ENCODE assay signal across 8 cellular contexts in the genomic region with DNA sequence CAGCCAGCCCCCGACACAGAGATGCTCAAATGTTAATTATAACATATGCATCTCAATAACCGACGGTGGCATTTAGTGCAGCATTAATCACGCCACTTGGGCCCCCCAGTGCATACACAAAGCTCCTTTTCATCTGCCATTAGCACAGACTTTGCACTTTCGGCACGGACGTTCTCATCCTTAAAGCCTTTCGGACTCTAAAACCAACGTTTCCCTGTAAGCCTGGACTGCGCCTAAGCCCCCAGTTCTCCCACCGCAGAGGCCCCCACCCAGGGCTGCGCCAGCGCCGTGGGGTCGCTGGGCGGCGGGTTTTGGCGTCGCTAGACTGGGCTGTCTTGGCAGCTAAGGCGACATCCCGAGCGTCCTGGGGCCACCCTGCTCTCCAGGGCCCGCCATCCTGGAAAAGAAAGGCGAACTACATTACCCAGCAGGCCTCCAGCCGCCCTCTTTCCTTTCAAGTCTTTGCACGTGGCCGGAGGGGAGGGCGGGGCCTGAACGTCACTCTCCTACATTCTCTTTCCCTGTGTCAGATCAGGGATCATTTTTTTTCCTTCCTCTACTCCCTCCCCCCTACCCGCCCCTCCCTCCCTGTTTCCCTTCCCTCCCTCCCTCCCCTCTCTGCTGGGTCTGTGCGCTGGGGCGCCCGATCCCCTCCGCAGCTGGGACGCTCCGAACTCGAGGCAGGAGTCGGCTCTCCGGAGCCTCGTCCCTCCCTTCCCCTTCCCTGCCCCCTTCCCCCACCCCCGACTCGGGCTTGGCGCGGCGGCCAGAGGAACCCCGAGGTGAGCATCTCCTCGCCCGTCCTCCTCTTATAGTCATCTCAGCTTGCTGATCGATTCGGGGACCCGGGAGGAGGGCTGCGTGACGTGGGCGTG. TPM values are rescaled to one million over a fixed set of nuclear protein-coding genes. Genes with fewer than 3 reads are reported as not detected.
DNase-seq lines count a peak whose midpoint lies in the region; ATAC-seq, FAIRE-seq and TF ChIP-seq lines count a peak whose summit lies in the region.

A gene (plus strand): TSS at position 501 of the 875 bp plus-strand sequence. CDS start 80,535 bp downstream, outside the sequence.

- H3K4me3 ChIP-seq in NT2/D1 (ENCODE audit: insufficient read length, low read depth), result peak within 1 kb of the TSS; percentile 71
- H3K4me3 ChIP-seq in epithelial cell of esophagus (ENCODE audit: low read length), result peak within 1 kb of the TSS; percentile 76

- peak; percentile 73 for ATAC-seq in GM21390 (IDR thresholded peaks at IDR 0.05; ENCODE audit: unreplicated experiment)

- peak; percentile 95 for DNase-seq in Calu3
- DNase-seq in HTR-8/SVneo (ENCODE audit: insufficient read length, low spot score), result peak; percentile 88
- DNase-seq in NT2/D1 (ENCODE audit: low read depth, low spot score), result peak; percentile 95
- DNase-seq in activated T-cell treated with anti-CD3 and anti-CD28 coated beads for 24 hours (ENCODE audit: low read depth), result peak; percentile 61
- DNase-seq in epithelial cell of esophagus (ENCODE audit: low read depth), result peak; percentile 99
- DNase-seq in midbrain (lab: John Stamatoyannopoulos, UW), result peak; percentile 95
- DNase-seq in stimulated activated CD8-positive, alpha-beta memory T cell treated with anti-CD3 and anti-CD28 coated beads, Interleukin-4, amount 100 ng/mL, for 24 hours (ENCODE audit: low read depth), result peak; percentile 57

- H3K9me3 ChIP-seq in NT2/D1 (ENCODE audit: insufficient read depth, low read length), result no peaks in the 10 kb centered on the region

- H3K27ac Mint-ChIP-seq in Calu3 (ENCODE audit: unreplicated experiment), result peak within 1 kb of the TSS; percentile 56

- no peak for FAIRE-seq in HTR-8/SVneo (lab: Jason Lieb, UNC)

- H3K27me3 Mint-ChIP-seq in Calu3 (ENCODE audit: unreplicated experiment), result peaks cover 4% of the 10 kb centered on the region

- BruUV-seq in Calu3 (replicated peaks; lab: Mats Ljungman, UMichigan), result no TSS peak

- no peaks in the 10 kb centered on the region for H3K27me3 ChIP-seq in NT2/D1 (ENCODE audit: insufficient read depth, insufficient read length)

- CTCF ChIA-PET in Calu3 (lab: Charles Lee), result interaction anchor here (1.5 kb wide), 1 partner anchor 53 kb away, joined by 6 read pairs; no protein-coding TSS in a partner anchor

- peaks cover 1% of the 10 kb centered on the region for H3K36me3 ChIP-seq in NT2/D1 (ENCODE audit: insufficient read depth, insufficient read length, low read length)

- no peaks in the 10 kb centered on the region for H3K9me3 Mint-ChIP-seq in Calu3 (ENCODE audit: low read depth, unreplicated experiment)

- H3K4me1 ChIP-seq in NT2/D1 (ENCODE audit: insufficient read depth, insufficient read length), result no peaks in the 10 kb centered on the region

- intact Hi-C loops in Calu3 (cut with micrococcal nuclease; ENCODE audit: unreplicated experiment), result no loop called here

- peaks cover 33% of the 10 kb centered on the region for H3K36me3 Mint-ChIP-seq in Calu3 (ENCODE audit: insufficient read depth, unreplicated experiment)

- TF ChIP-seq CTCF in Calu3 (IDR thresholded peaks at IDR 0.05; ENCODE audit: unreplicated experiment) (no peak), epithelial cell of esophagus (IDR thresholded peaks at IDR 0.05; ENCODE audit: insufficient read depth, low read depth, low read length, missing control alignments) (no peak)

- H3K4me1 Mint-ChIP-seq in Calu3 (ENCODE audit: low read depth, unreplicated experiment), result peaks cover 10% of the 10 kb centered on the region

- peak within 1 kb of the TSS; percentile 80 for H3K9ac ChIP-seq in NT2/D1 (ENCODE audit: insufficient read length, low read depth)

- peak within 1 kb of the TSS; percentile 97 for H3K4me3 Mint-ChIP-seq in Calu3 (ENCODE audit: low read depth, unreplicated experiment)

RNA-seq across cellular contexts. Expression of the gene that starts here (rescaled TPM):
- 33.2 and 40.8 TPM in 2 replicates for total RNA-seq in Calu3 (2022)

Comparison
In these comparisons a context has a peak if more than half of its experiments do, and no peak if none do; other contexts are left out.
1. Peak in every context shown above with its lines: DNase-seq, ATAC-seq and H3K4me3 ChIP-seq.